In genomic region chr9:3502560-3503398, GRCh38 we compare ENCODE assay signal across 20 cellular contexts. TPM values are rescaled to one million over a fixed set of nuclear protein-coding genes. Genes with fewer than 3 reads are reported as not detected.
DNase-seq lines count a peak whose midpoint lies in the region; ATAC-seq, FAIRE-seq and TF ChIP-seq lines count a peak whose summit lies in the region.
"Had no signal": no experiment of that assay in that cellular context is flagged by ENCODE, and none has a peak within 500 bp of the region (broad histone marks: within the 10 kb centered on the region; RNA-seq: fewer than 3 reads in every experiment).

No MANE protein-coding gene starts in this region.

- WGBS in GM23248 (ENCODE audit: low coverage in 1 of 2, low lambda C conversion rate in 2 of 2, missing lambda C conversion rate in 2 of 2), 2 experiments: 92 to 97% methylated on average over 6 of the region's 6 CpGs

- peak; percentile 16 for FAIRE-seq in D721Med (lab: Jason Lieb, UNC)
- FAIRE-seq in keratinocyte (lab: Jason Lieb, UNC): no peak
- FAIRE-seq: HTR-8/SVneo, RCC 7860 had no signal

- H3K4me3 ChIP-seq in GM23248 (no peak overlapping the region), adipocyte (ENCODE audit: low read length) (no peak overlapping the region), keratinocyte (ENCODE audit: control insufficient read depth in 2 of 3, extremely low read depth in 1 of 3, insufficient read depth in 2 of 3, low read depth in 1 of 3, low read length in 3 of 3) (no peak overlapping the region)
- H3K4me3 ChIP-seq: right atrium auricular region had no signal

- H2AFZ ChIP-seq in GM23248 (no peak overlapping the region), keratinocyte (ENCODE audit: control insufficient read depth, low read length) (peak overlapping the region; percentile 62)

- H3K4me1 ChIP-seq in GM23248 (ENCODE audit: insufficient read depth): peaks cover 8% of the 10 kb centered on the region
- H3K4me1 ChIP-seq in adipocyte (ENCODE audit: control insufficient read depth, insufficient read depth, low read length): no peaks in the 10 kb centered on the region
- no peaks in the 10 kb centered on the region for H3K4me1 ChIP-seq in keratinocyte (ENCODE audit: control insufficient read depth, extremely low read depth, insufficient read depth, low read length)
- H3K4me1 ChIP-seq: Caco-2 had no signal

- in situ Hi-C loops in GM23248 (cut with MboI): no loop called here

- H3K36me3 Mint-ChIP-seq in T-cell: peaks cover 11% of the 10 kb centered on the region
- H3K36me3 Mint-ChIP-seq: immature natural killer cell had no signal

- H3K9me3 ChIP-seq in GM23248 (ENCODE audit: low read depth) (no peaks in the 10 kb centered on the region), adipocyte (ENCODE audit: control insufficient read depth, low read length) (no peaks in the 10 kb centered on the region), keratinocyte (ENCODE audit: control insufficient read depth, low read depth, low read length) (no peaks in the 10 kb centered on the region)
- H3K9me3 ChIP-seq: Caco-2, right atrium auricular region had no signal

- H3K79me2 ChIP-seq in GM23248 (ENCODE audit: insufficient read depth) (no peaks in the 10 kb centered on the region), keratinocyte (ENCODE audit: control insufficient read depth, insufficient read depth, low read length) (no peaks in the 10 kb centered on the region)

- no peaks in the 10 kb centered on the region for H3K27me3 Mint-ChIP-seq in T-cell

- no peaks in the 10 kb centered on the region for H3K36me3 ChIP-seq in GM23248 (ENCODE audit: low read depth)
- H3K36me3 ChIP-seq in adipocyte (ENCODE audit: control insufficient read depth, insufficient read depth, low read length, severe bottlenecking): no peaks in the 10 kb centered on the region
- H3K36me3 ChIP-seq in keratinocyte (ENCODE audit: control insufficient read depth in 2 of 2, extremely low read depth in 1 of 2, insufficient read depth in 2 of 2, low read length in 2 of 2): no peaks in the 10 kb centered on the region
- H3K36me3 ChIP-seq: right atrium auricular region had no signal

- no peak for DNase-seq in D721Med (ENCODE audit: insufficient read length, low spot score)
- DNase-seq in GM23248: peak; percentile 44
- peak; percentile 39 for DNase-seq in adipocyte (ENCODE audit: low read depth)
- DNase-seq in keratinocyte (ENCODE audit: low read depth, low spot score): no peak
- DNase-seq in T-cell: no peak
- no peak for DNase-seq in NCI-H510A (lab: John Stamatoyannopoulos, UW)
- no peak for DNase-seq in islet precursor cell
- DNase-seq: amygdala; Caco-2; immature natural killer cell; mesenchymal stem cell; NCI-H2029; NCI-H524 treated with DMSO at 0.1 percent for 48 hours; stimulated activated CD4-positive, alpha-beta T cell treated with anti-CD3 and anti-CD28 coated beads, Interleukin-2, amount 100 ng/mL, for 48 hours had no signal

- H3K27ac ChIP-seq in GM23248 (no peak overlapping the region), keratinocyte (ENCODE audit: control insufficient read depth, insufficient read depth, low read length) (no peak overlapping the region)
- H3K27ac ChIP-seq: right atrium auricular region had no signal

- H3K27me3 ChIP-seq in GM23248 (replicated peaks; ENCODE audit: insufficient read depth): no peaks in the 10 kb centered on the region
- no peaks in the 10 kb centered on the region for H3K27me3 ChIP-seq in adipocyte (replicated peaks; ENCODE audit: control insufficient read depth, insufficient read depth, low read length)
- no peaks in the 10 kb centered on the region for H3K27me3 ChIP-seq in keratinocyte (ENCODE audit: control insufficient read depth, extremely low read depth, insufficient read depth, low read length)
- H3K27me3 ChIP-seq: right atrium auricular region had no signal

- TF ChIP-seq CTCF in D721Med (IDR thresholded peaks at IDR 0.05; ENCODE audit: insufficient read depth, missing control alignments) (no peak), keratinocyte (optimal IDR thresholded peaks at IDR 0.05 in 1 of 3, IDR thresholded peaks at IDR 0.05 in 1 of 3, conservative IDR thresholded peaks at IDR 0.05 in 1 of 3; ENCODE audit: extremely low read depth in 1 of 3, insufficient read depth in 2 of 3, low read length in 3 of 3) (no peak)

- dilution Hi-C loops in keratinocyte (cut with MboI; ENCODE audit: extremely low pct_ligation_motif_present, low sequenced_read_pairs): no loop called here

- no peak overlapping the region for H3K27ac Mint-ChIP-seq in T-cell
- H3K27ac Mint-ChIP-seq: activated T-helper 2 cell treated with anti-CD3 and anti-CD28 coated beads, Interferon-gamma antibody, Interleukin-2, Interleukin-4, amounts not matched to agents 10 μg/mL and 5 μg/mL and 100 μg/mL, durations not matched to agents 14 hours and 24 hours and 36 hours had no signal

- H4K20me1 ChIP-seq in GM23248 (ENCODE audit: insufficient read depth) (no peaks in the 10 kb centered on the region), keratinocyte (ENCODE audit: control insufficient read depth, extremely low read depth, insufficient read depth, low read length) (no peaks in the 10 kb centered on the region)

- no peaks in the 10 kb centered on the region for H3K9me1 ChIP-seq in keratinocyte (ENCODE audit: control insufficient read depth, extremely low read depth, insufficient read depth, low read length)

- H3K4me1 Mint-ChIP-seq in T-cell: peaks cover 23 to 28% (median 28%) of the 10 kb centered on the region in 3 donors

- POLR2A ChIA-PET in T-cell (lab: Charles Lee): interaction anchor here (0.6 to 0.9 kb wide), 3 partner anchors 16 to 955 kb away, joined by 3 to 5 read pairs (median 4); no protein-coding TSS in a partner anchor

- H3K9me2 ChIP-seq in GM23248 (ENCODE audit: insufficient read depth): no peaks in the 10 kb centered on the region

- H3K9ac ChIP-seq in GM23248 (no peak overlapping the region), adipocyte (ENCODE audit: low read length) (no peak overlapping the region), keratinocyte (ENCODE audit: control insufficient read depth, extremely low read depth, insufficient read depth, low read length) (no peak overlapping the region)

- no peaks in the 10 kb centered on the region for H3F3A ChIP-seq in GM23248 (ENCODE audit: insufficient read depth)

- CTCF ChIA-PET in T-cell (lab: Charles Lee): interaction anchor here in 1 of 2 donors (0.6 kb wide), 1 partner anchor 28 kb away, joined by 4 read pairs; no protein-coding TSS in a partner anchor

- H3K4me2 ChIP-seq in GM23248 (ENCODE audit: unreplicated experiment) (no peak overlapping the region), keratinocyte (ENCODE audit: control insufficient read depth, extremely low read depth, insufficient read depth, low read depth, low read length) (no peak overlapping the region)

- ATAC-seq in T-cell (replicated peaks in 1 of 4) (no peak), HG02623 (IDR thresholded peaks at IDR 0.05; ENCODE audit: unreplicated experiment) (no peak)
- ATAC-seq: HCT116 had no signal

- no peak overlapping the region for H3K4me3 Mint-ChIP-seq in T-cell
- H3K4me3 Mint-ChIP-seq: immature natural killer cell had no signal

- no peaks in the 10 kb centered on the region for H3K9me3 Mint-ChIP-seq in T-cell
- H3K9me3 Mint-ChIP-seq: activated T-helper 2 cell treated with anti-CD3 and anti-CD28 coated beads, Interferon-gamma antibody, Interleukin-2, Interleukin-4, amounts not matched to agents 10 μg/mL and 5 μg/mL and 100 μg/mL, durations not matched to agents 14 hours and 24 hours and 36 hours; immature natural killer cell had no signal

RNA-seq across cellular contexts. Expression of gene RFX3, which starts 23.0 kb away (rescaled TPM):
- total RNA-seq in GM23248 (2014; rRNA removed; shearing (Covaris generic)): 0.51 and 1.9 TPM in 2 replicates
- polyA plus RNA-seq in GM23248 (2016; fragmentation: Nextera tagmentation; extraction: Ambion mirVana) (0.80 and 1.2 TPM in 2 replicates), keratinocyte (1.2 to 2.5 TPM (median 1.8 TPM) in 3 replicates)
- polyA plus RNA-seq in keratinocyte (2011; ENCODE audit: low read depth): 1.00 TPM
- polyA plus RNA-seq in keratinocyte (2011; cell fraction: cytosol; rRNA removed): 0.70 and 1.3 TPM in 2 replicates
- 2.3 and 2.5 TPM in 2 replicates for polyA plus RNA-seq in keratinocyte (2011; cell fraction: nucleus; rRNA removed)
- polyA plus RNA-seq in keratinocyte (2012; ENCODE audit: low replicate concordance): 0.66 and 0.95 TPM in 2 replicates
- 19.0 to 22.5 TPM (median 20.3 TPM) in 3 replicates for polyA minus RNA-seq in keratinocyte
- 1.5 TPM for polyA minus RNA-seq in keratinocyte (2011; cell fraction: cytosol; rRNA and poly(A)+ RNA removed)
- 6.8 and 10.5 TPM in 2 replicates for polyA minus RNA-seq in keratinocyte (2011; cell fraction: nucleus; rRNA and poly(A)+ RNA removed)
- 10 to 100 TPM; 16.3 to 32.2 (median 20.5) TPM for total RNA-seq in T-cell

Comparison
In these comparisons a context has a peak if more than half of its experiments do, and no peak if none do; other contexts are left out.
1. DNase-seq: peak in GM23248 (single experiment) and adipocyte (single experiment); none in D721Med (single experiment), keratinocyte (single experiment), T-cell (0 of 34), NCI-H510A (single experiment) and islet precursor cell (single experiment).